10 cellular contexts compared by ENCODE assay signal in the genomic region with DNA sequence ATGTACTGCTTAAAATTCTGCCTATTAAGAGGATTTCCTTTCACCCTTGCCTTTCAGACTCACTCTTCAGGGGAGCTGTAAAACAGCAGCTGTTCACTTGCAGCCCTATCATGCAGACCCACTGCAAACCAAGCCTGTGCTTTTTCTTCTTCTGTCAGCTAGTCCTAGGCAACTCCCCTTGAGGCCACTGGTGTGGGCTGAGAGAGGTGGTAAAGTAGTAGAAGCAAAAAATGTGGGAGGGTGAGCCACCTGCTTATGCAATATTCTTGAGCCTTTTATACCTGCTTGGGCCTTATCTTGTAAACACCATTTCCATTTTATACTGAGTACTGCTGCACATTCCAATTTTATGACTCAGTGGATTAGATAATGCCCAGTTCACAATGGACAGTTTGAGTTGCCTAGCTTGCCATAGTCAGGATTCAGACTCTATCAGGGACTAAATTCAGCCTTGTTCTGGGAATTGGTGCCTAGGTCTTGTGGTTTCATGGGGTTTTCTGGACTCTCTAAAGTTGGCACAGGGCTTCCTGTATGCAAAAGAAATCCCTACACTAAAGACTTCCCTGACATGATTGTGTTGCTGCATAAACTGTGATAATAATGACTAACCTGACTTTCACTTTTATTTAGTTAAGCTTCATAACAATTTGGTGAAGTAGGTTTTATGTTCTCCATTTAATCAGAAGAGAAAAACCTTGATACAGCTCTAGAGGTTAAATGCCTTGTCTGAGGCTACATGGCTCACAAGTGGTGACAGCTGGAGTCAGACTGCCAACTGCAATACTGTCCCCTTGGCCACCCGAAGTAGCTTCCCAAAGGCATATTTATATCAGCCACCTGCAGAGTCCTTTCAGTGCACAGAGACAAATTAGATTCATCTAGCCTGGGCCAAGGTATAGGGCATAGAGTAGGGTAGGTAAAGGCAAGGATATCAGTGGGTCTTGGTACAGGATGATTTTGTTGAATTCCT. TPM values are rescaled to one million over a fixed set of nuclear protein-coding genes. Genes with fewer than 3 reads are reported as not detected.
DNase-seq lines count a peak whose midpoint lies in the region; ATAC-seq and TF ChIP-seq lines count a peak whose summit lies in the region.
"Had no signal": no experiment of that assay in that cellular context is flagged by ENCODE, and none has a peak within 500 bp of the region (broad histone marks: within the 10 kb centered on the region; RNA-seq: fewer than 3 reads in every experiment).

No MANE protein-coding gene starts in this region.

- H3K4me1 Mint-ChIP-seq in activated CD4-positive, alpha-beta memory T cell treated with anti-CD3 and anti-CD28 coated beads for 36 hours (ENCODE audit: low read depth), result peaks cover 11% of the 10 kb centered on the region
- H3K4me1 Mint-ChIP-seq in activated CD4-positive, alpha-beta memory T cell treated with anti-CD3 and anti-CD28 coated beads, Interleukin-2, amount 10 ng/mL, durations not matched to agents 7 days and 5 days, result peaks cover 2% of the 10 kb centered on the region
- H3K4me1 Mint-ChIP-seq in glutamatergic neuron (ENCODE audit: low read depth, unreplicated experiment), result peaks cover 8% of the 10 kb centered on the region

- DNase-seq in activated CD4-positive, alpha-beta memory T cell treated with anti-CD3 and anti-CD28 coated beads for 36 hours, result no peak
- no peak for DNase-seq in activated CD4-positive, alpha-beta memory T cell treated with anti-CD3 and anti-CD28 coated beads, Interleukin-2, amount 10 ng/mL, durations not matched to agents 7 days and 5 days
- DNase-seq in RWPE1 (ENCODE audit: low spot score) (peak; percentile 60), glutamatergic neuron (no peak), stomach (peak; percentile 42)
- DNase-seq: central memory CD4-positive, alpha-beta T cell had no signal

- no peaks in the 10 kb centered on the region for H3K9me3 ChIP-seq in stomach

- H3K36me3 Mint-ChIP-seq in activated CD4-positive, alpha-beta memory T cell treated with anti-CD3 and anti-CD28 coated beads for 36 hours, result peaks cover 5% of the 10 kb centered on the region
- H3K36me3 Mint-ChIP-seq in activated CD4-positive, alpha-beta memory T cell treated with anti-CD3 and anti-CD28 coated beads, Interleukin-2, amount 10 ng/mL, durations not matched to agents 7 days and 5 days (ENCODE audit: low read depth), result peaks cover 3% of the 10 kb centered on the region
- no peaks in the 10 kb centered on the region for H3K36me3 Mint-ChIP-seq in glutamatergic neuron (ENCODE audit: unreplicated experiment)

- H3K27ac ChIP-seq in RWPE1 (no peak overlapping the region), stomach (peak overlapping the region; percentile 30 to 76 (median 66))

- intact Hi-C loops in activated CD4-positive, alpha-beta memory T cell treated with anti-CD3 and anti-CD28 coated beads for 36 hours (cut with micrococcal nuclease), result loop anchor here (10.0 kb wide), 1 partner anchor 71 kb away; no protein-coding TSS in a partner anchor
- intact Hi-C loops in stomach (cut with DNase I; ENCODE audit: low total_unique reads), result no loop called here

- H3K4me3 Mint-ChIP-seq in activated CD4-positive, alpha-beta memory T cell treated with anti-CD3 and anti-CD28 coated beads for 36 hours, result no peak overlapping the region
- no peak overlapping the region for H3K4me3 Mint-ChIP-seq in activated CD4-positive, alpha-beta memory T cell treated with anti-CD3 and anti-CD28 coated beads, Interleukin-2, amount 10 ng/mL, durations not matched to agents 7 days and 5 days
- H3K4me3 Mint-ChIP-seq in glutamatergic neuron (ENCODE audit: unreplicated experiment), result no peak overlapping the region
- H3K4me3 Mint-ChIP-seq: memory B cell had no signal

- peaks cover 0 to 16% (median 12%) of the 10 kb centered on the region in 4 donors for H3K4me1 ChIP-seq in stomach

- H3K36me3 ChIP-seq in stomach, result no peaks in the 10 kb centered on the region

- CTCF ChIA-PET in activated CD4-positive, alpha-beta memory T cell treated with anti-CD3 and anti-CD28 coated beads for 36 hours (lab: Charles Lee), result no interaction called here
- CTCF ChIA-PET in activated CD4-positive, alpha-beta memory T cell treated with anti-CD3 and anti-CD28 coated beads, Interleukin-2, amount 10 ng/mL, durations not matched to agents 7 days and 5 days (lab: Charles Lee), result no interaction called here
- CTCF ChIA-PET in RWPE1 (lab: Yijun Ruan, JAX), result interaction anchor here (0.6 to 0.8 kb wide), 2 partner anchors 21 to 22 kb away, joined by 3 read pairs; no protein-coding TSS in a partner anchor

- no peak for TF ChIP-seq EP300 in stomach (IDR thresholded peaks at IDR 0.05)

- no peaks in the 10 kb centered on the region for H3K9me3 Mint-ChIP-seq in activated CD4-positive, alpha-beta memory T cell treated with anti-CD3 and anti-CD28 coated beads for 36 hours
- peaks cover 3% of the 10 kb centered on the region for H3K9me3 Mint-ChIP-seq in activated CD4-positive, alpha-beta memory T cell treated with anti-CD3 and anti-CD28 coated beads, Interleukin-2, amount 10 ng/mL, durations not matched to agents 7 days and 5 days
- H3K9me3 Mint-ChIP-seq in glutamatergic neuron (ENCODE audit: unreplicated experiment), result peaks cover 7% of the 10 kb centered on the region

- TF ChIP-seq CTCF in RWPE1 (conservative IDR thresholded peaks at IDR 0.05; ENCODE audit: low read depth), result no peak
- TF ChIP-seq CTCF in glutamatergic neuron (IDR thresholded peaks at IDR 0.05; ENCODE audit: partially characterized antibody, unreplicated experiment), result no peak
- no peak for TF ChIP-seq CTCF in stomach (IDR thresholded peaks at IDR 0.05)

- TF ChIP-seq POLR2A in stomach (IDR thresholded peaks at IDR 0.05), result no peak

- POLR2A ChIA-PET in activated CD4-positive, alpha-beta memory T cell treated with anti-CD3 and anti-CD28 coated beads for 36 hours (lab: Charles Lee), result interaction anchor here (0.7 kb wide), 1 partner anchor 79 kb away, joined by 3 read pairs; no protein-coding TSS in a partner anchor
- POLR2A ChIA-PET in activated CD4-positive, alpha-beta memory T cell treated with anti-CD3 and anti-CD28 coated beads, Interleukin-2, amount 10 ng/mL, durations not matched to agents 7 days and 5 days (lab: Charles Lee), result no interaction called here
- POLR2A ChIA-PET in RWPE1 (lab: Yijun Ruan, JAX; ENCODE audit: low non-redundant PET), result no interaction called here

- peaks cover 5% of the 10 kb centered on the region for H3K27me3 Mint-ChIP-seq in activated CD4-positive, alpha-beta memory T cell treated with anti-CD3 and anti-CD28 coated beads for 36 hours
- H3K27me3 Mint-ChIP-seq in activated CD4-positive, alpha-beta memory T cell treated with anti-CD3 and anti-CD28 coated beads, Interleukin-2, amount 10 ng/mL, durations not matched to agents 7 days and 5 days, result peaks cover 4% of the 10 kb centered on the region
- no peaks in the 10 kb centered on the region for H3K27me3 Mint-ChIP-seq in glutamatergic neuron (ENCODE audit: unreplicated experiment)

- no peak overlapping the region for H3K4me3 ChIP-seq in stomach

- H3K27me3 ChIP-seq in stomach, result no peaks in the 10 kb centered on the region

- ATAC-seq in HG03159 (IDR thresholded peaks at IDR 0.05; ENCODE audit: unreplicated experiment) (no peak), GM18873 (IDR thresholded peaks at IDR 0.05; ENCODE audit: low FRiP score, unreplicated experiment) (no peak), HG03342 (IDR thresholded peaks at IDR 0.05; ENCODE audit: unreplicated experiment) (no peak)

- 22 to 33% (median 25%) methylated on average over 1 of the region's 1 CpG for WGBS in stomach, 5 donors

- H3K27ac Mint-ChIP-seq in activated CD4-positive, alpha-beta memory T cell treated with anti-CD3 and anti-CD28 coated beads for 36 hours, result peak overlapping the region; percentile 44
- no peak overlapping the region for H3K27ac Mint-ChIP-seq in activated CD4-positive, alpha-beta memory T cell treated with anti-CD3 and anti-CD28 coated beads, Interleukin-2, amount 10 ng/mL, durations not matched to agents 7 days and 5 days
- H3K27ac Mint-ChIP-seq in glutamatergic neuron (ENCODE audit: unreplicated experiment), result peak overlapping the region; percentile 7
- H3K27ac Mint-ChIP-seq: memory B cell had no signal

RNA-seq across cellular contexts. Expression of a gene that starts 47.4 kb away (rescaled TPM):
- 10 to 100 TPM; 55.6 to 64.9 TPM for total RNA-seq in activated CD4-positive, alpha-beta memory T cell treated with anti-CD3 and anti-CD28 coated beads for 36 hours
- total RNA-seq in activated CD4-positive, alpha-beta memory T cell treated with anti-CD3 and anti-CD28 coated beads, Interleukin-2, amount 10 ng/mL, durations not matched to agents 7 days and 5 days, result 10 to 100 TPM; 81.9 to 91.8 TPM
- total RNA-seq in glutamatergic neuron (ENCODE audit: unreplicated experiment) (80.3 TPM), stomach (100 to 1,000 TPM in 1 of 5 donors, 10 to 100 TPM in 4; 27.5 to 101 (median 92.8) TPM)
- polyA plus RNA-seq in stomach, result 10 to 100 TPM; 10.4 to 20.0 (median 13.6) TPM

RNA-seq across cellular contexts. Expression of a gene that starts 56.4 kb away (rescaled TPM):
- total RNA-seq in activated CD4-positive, alpha-beta memory T cell treated with anti-CD3 and anti-CD28 coated beads for 36 hours, result under 1 TPM; 0.07 to 0.15 TPM
- total RNA-seq in activated CD4-positive, alpha-beta memory T cell treated with anti-CD3 and anti-CD28 coated beads, Interleukin-2, amount 10 ng/mL, durations not matched to agents 7 days and 5 days, result not detected
- total RNA-seq in glutamatergic neuron (ENCODE audit: unreplicated experiment) (167 TPM), stomach (10 to 100 TPM in 3 of 5 donors, 1 to 10 TPM in 1, not detected in 1; 6.4 to 29.9 (median 19.8) TPM)
- polyA plus RNA-seq in stomach, result 1 to 10 TPM; 2.9 to 5.4 (median 3.0) TPM

Comparison
In these comparisons a context has a peak if more than half of its experiments do, and no peak if none do; other contexts are left out.
1. DNase-seq: peak in RWPE1 (single experiment) and stomach (single experiment); none in activated CD4-positive, alpha-beta memory T cell treated with anti-CD3 and anti-CD28 coated beads for 36 hours (single experiment), activated CD4-positive, alpha-beta memory T cell treated with anti-CD3 and anti-CD28 coated beads, Interleukin-2, amount 10 ng/mL, durations not matched to agents 7 days and 5 days (single experiment) and glutamatergic neuron (single experiment).